Comparison of ENCODE assay signal across 1 cellular context in the genomic region with DNA sequence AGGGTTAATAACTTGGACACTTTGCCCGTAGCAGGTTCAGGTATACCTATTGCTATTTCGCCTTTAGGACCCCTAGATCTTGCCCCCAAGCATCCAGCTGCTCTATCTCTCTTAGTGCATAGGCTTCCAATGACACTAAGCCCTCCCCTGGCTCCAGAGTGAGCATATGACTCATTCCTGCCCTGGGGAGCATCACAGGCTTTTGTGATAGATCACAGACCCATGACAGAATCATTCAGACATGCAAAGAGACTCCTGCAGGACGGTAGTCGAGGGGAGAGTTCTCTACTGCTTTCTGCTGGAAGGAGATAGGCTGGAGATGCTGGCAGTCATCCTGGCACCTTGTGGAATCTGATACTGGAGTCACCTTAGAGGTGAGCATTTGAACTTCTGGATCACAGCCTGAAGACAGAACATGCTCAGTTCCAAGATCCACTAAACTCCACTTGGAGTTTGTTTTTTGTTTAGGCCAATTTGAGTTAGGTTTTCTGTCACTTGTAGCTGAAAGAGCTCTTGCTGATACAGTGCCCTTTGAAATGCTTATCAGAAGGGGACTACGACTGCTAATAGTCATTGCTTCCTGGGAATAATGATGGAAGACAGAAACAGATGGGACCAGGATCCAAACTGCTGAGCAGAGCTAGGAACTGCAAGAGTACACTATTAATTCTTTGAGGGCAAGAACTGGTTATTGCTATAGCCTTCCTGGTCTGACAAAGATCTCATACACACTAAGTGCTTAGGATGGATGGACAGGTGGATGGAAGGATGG.
TF ChIP-seq lines count a peak whose summit lies in the region.

No MANE protein-coding gene starts in this region.

TF ChIP-seq in GM23338, 12 proteins besides CTCF, POLR2A, EP300 and RAD21 (continued from another document):
- TF ChIP-seq, protein P1, sequence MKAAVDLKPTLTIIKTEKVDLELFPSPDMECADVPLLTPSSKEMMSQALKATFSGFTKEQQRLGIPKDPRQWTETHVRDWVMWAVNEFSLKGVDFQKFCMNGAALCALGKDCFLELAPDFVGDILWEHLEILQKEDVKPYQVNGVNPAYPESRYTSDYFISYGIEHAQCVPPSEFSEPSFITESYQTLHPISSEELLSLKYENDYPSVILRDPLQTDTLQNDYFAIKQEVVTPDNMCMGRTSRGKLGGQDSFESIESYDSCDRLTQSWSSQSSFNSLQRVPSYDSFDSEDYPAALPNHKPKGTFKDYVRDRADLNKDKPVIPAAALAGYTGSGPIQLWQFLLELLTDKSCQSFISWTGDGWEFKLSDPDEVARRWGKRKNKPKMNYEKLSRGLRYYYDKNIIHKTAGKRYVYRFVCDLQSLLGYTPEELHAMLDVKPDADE (IDR thresholded peaks at IDR 0.05) = no peak
- TF ChIP-seq NANOG (IDR thresholded peaks at IDR 0.05; ENCODE audit: borderline replicate concordance) = no peak
- no peak for TF ChIP-seq EZH2 (IDR thresholded peaks at IDR 0.05; ENCODE audit: low read depth, unreplicated experiment)
- TF ChIP-seq EZH2phosphoT487 (IDR thresholded peaks at IDR 0.05; ENCODE audit: unreplicated experiment) = no peak
- TF ChIP-seq, protein P2, sequence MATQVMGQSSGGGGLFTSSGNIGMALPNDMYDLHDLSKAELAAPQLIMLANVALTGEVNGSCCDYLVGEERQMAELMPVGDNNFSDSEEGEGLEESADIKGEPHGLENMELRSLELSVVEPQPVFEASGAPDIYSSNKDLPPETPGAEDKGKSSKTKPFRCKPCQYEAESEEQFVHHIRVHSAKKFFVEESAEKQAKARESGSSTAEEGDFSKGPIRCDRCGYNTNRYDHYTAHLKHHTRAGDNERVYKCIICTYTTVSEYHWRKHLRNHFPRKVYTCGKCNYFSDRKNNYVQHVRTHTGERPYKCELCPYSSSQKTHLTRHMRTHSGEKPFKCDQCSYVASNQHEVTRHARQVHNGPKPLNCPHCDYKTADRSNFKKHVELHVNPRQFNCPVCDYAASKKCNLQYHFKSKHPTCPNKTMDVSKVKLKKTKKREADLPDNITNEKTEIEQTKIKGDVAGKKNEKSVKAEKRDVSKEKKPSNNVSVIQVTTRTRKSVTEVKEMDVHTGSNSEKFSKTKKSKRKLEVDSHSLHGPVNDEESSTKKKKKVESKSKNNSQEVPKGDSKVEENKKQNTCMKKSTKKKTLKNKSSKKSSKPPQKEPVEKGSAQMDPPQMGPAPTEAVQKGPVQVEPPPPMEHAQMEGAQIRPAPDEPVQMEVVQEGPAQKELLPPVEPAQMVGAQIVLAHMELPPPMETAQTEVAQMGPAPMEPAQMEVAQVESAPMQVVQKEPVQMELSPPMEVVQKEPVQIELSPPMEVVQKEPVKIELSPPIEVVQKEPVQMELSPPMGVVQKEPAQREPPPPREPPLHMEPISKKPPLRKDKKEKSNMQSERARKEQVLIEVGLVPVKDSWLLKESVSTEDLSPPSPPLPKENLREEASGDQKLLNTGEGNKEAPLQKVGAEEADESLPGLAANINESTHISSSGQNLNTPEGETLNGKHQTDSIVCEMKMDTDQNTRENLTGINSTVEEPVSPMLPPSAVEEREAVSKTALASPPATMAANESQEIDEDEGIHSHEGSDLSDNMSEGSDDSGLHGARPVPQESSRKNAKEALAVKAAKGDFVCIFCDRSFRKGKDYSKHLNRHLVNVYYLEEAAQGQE (IDR thresholded peaks at IDR 0.05; ENCODE audit: unreplicated experiment) = no peak
- TF ChIP-seq POLR2AphosphoS5 (IDR thresholded peaks at IDR 0.05; ENCODE audit: low read depth) = no peak
